2 cellular contexts compared by ENCODE assay signal in the genomic region with DNA sequence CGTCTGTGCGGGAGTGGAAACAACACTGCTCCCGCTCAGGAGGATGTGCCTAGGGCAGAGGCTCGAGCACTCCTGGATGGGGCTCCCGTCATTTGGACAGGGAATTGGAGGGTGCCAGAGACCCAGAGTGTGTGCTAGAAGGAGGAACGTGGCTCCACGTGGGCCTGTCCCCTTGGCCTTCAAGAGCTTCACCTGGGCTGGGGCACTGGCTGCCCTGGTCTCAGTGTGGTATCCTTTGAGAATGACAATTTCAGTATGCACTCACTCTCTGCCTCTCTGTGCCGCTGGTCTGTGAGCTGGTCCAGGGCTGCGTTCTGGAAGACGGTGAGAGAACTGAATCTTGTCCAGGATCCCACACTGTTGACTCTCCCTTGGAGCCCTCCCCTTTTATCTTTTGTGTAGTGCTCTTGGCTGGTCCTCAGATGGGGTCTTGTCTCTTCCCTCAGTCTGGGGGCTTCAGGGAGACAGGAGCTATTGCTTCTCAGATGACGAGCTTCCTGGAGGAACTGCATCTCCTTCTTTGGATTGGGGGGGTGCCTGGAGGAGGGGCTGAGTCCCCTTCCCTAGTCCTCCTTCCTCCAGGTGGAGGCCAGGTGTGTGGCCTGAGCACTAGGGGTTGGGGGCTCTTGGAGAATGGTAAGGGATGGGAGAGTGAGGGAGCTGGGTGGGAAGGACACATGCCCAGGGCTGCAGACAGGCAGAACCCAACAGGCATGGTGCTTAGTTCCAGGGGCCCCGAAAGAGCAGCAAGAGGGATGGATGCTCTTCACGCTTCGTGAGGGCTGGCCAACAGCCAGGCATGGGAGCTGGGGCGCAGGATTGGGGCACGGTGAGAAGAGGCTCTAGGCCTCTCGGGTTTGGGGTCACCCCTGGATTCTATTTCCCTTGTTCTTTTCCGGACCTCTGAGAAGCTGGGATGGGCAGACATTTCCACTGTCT.
TF ChIP-seq lines count a peak whose summit lies in the region.

No MANE protein-coding gene starts in this region.

TF ChIP-seq in IMR-90, 13 proteins besides CTCF, POLR2A, EP300 and RAD21:
- no peak for TF ChIP-seq MAFK (IDR thresholded peaks at IDR 0.05; ENCODE audit: low read depth, low read length)
- no peak for TF ChIP-seq CHD1 (IDR thresholded peaks at IDR 0.05; ENCODE audit: low read depth, low read length)
- no peak for TF ChIP-seq MXI1 (IDR thresholded peaks at IDR 0.05; ENCODE audit: borderline replicate concordance, low read depth, low read length)
- TF ChIP-seq BHLHE40 (IDR thresholded peaks at IDR 0.05; ENCODE audit: low read depth, low read length), result no peak
- no peak for TF ChIP-seq NFE2L2 (IDR thresholded peaks at IDR 0.05; ENCODE audit: low read depth, low read length)
- TF ChIP-seq FOS (IDR thresholded peaks at IDR 0.05; ENCODE audit: low read depth, low read length), result no peak

TF ChIP-seq in H1, 55 proteins besides CTCF, POLR2A, EP300 and RAD21:
- TF ChIP-seq HDAC6 (IDR thresholded peaks at IDR 0.05; ENCODE audit: low read depth, low read length) (no peak), CBX8 (IDR thresholded peaks at IDR 0.05; ENCODE audit: borderline replicate concordance, low read depth, low read length) (no peak), FOSL1 (IDR thresholded peaks at IDR 0.05; ENCODE audit: insufficient read depth, low read depth, low read length) (no peak), SP2 (IDR thresholded peaks at IDR 0.05; ENCODE audit: low read length) (no peak), TAF7 (optimal IDR thresholded peaks at IDR 0.05; ENCODE audit: borderline replicate concordance, low read depth, low read length) (no peak), CHD1 (IDR thresholded peaks at IDR 0.05; ENCODE audit: low read depth, low read length) (no peak), CHD2 (IDR thresholded peaks at IDR 0.05; ENCODE audit: low read length) (no peak)
- TF ChIP-seq, protein P1, sequence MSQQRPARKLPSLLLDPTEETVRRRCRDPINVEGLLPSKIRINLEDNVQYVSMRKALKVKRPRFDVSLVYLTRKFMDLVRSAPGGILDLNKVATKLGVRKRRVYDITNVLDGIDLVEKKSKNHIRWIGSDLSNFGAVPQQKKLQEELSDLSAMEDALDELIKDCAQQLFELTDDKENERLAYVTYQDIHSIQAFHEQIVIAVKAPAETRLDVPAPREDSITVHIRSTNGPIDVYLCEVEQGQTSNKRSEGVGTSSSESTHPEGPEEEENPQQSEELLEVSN (IDR thresholded peaks at IDR 0.05), result no peak
